7 cellular contexts compared by ENCODE assay signal in the genomic region with DNA sequence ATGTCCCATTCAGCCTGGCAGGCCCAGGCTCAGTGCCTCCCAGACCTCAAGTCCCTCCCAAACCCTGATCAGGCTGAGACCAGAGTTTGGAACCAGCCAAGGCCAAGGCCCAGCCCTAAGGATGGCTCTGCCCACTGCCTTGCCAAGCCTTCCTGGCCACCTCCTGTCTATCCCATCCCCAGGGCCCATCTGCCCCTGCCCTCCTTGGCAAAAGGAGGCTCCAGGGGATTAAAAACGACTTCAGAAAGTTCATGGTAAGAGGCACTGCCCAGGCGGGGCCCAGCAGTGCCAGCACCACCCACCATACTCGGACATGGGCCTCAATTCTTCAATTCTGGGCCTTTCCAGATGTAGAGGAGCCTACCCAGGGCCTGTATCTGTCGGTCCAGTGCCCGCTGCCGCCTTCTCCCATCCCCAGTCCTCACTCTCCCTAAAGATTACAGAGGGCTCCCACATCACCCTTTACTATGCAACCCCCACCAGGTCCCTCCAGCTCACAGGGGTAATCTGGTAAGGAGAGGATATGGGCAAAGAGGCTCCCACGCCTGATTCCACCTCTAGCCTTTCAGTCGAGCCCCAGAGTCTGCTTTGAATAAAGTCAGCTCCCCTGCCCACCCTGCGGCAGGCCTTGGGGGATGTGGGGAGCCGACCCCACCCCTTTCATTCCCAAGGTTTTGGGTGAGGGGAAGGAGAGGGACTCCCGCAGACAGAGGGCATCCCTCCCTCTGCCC. TPM values are rescaled to one million over a fixed set of nuclear protein-coding genes. Genes with fewer than 3 reads are reported as not detected.
A peak's percentile ranks its signal among the peaks of the same experiment; 100 is the strongest.
DNase-seq lines count a peak whose midpoint lies in the region; ATAC-seq, FAIRE-seq and TF ChIP-seq lines count a peak whose summit lies in the region.

No MANE protein-coding gene starts in this region.

- H3K36me3 ChIP-seq in bronchial epithelial cell (ENCODE audit: control insufficient read depth, insufficient read depth, low read length) (no peaks in the 10 kb centered on the region), testis (ENCODE audit: low read depth, missing control alignments) (no peaks in the 10 kb centered on the region)

- ATAC-seq in GM19395 (IDR thresholded peaks at IDR 0.05; ENCODE audit: unreplicated experiment) = no peak

- H3K27me3 ChIP-seq in bronchial epithelial cell (ENCODE audit: control insufficient read depth, insufficient read depth, low read length) (no peaks in the 10 kb centered on the region), testis (no peaks in the 10 kb centered on the region)

- in situ Hi-C loops in GM13976 (cut with MboI; ENCODE audit: low sequenced_read_pairs, unreplicated experiment) = no loop called here

- TF ChIP-seq CTCF in bronchial epithelial cell (IDR thresholded peaks at IDR 0.05; ENCODE audit: insufficient read depth, low read length, severe bottlenecking) (no peak), testis (IDR thresholded peaks at IDR 0.05) (no peak), GM13976 (IDR thresholded peaks at IDR 0.05; ENCODE audit: borderline replicate concordance, control extremely low read depth, extremely low read depth, insufficient read depth, missing control alignments) (no peak)

- intact Hi-C loops in testis (cut with DNase I; ENCODE audit: low total_unique reads) = no loop called here

- no peak for FAIRE-seq in bronchial epithelial cell (lab: Jason Lieb, UNC)

- peak overlapping the region; percentile 88 for H3K4me3 ChIP-seq in bronchial epithelial cell (ENCODE audit: low read depth, low read length)
- peak overlapping the region; percentile 71 to 77 for H3K4me3 ChIP-seq in testis

- H3K4me1 ChIP-seq in testis = peaks cover 21% of the 10 kb centered on the region

- peak; percentile 15 for DNase-seq in LHCN-M2 (ENCODE audit: low read depth)
- DNase-seq in bronchial epithelial cell (ENCODE audit: low read depth) = no peak
- DNase-seq in left kidney (ENCODE audit: low read depth, low spot score) = peak; percentile 13
- no peak for DNase-seq in testis
- no peak for DNase-seq in OCI-M1 (lab: John Stamatoyannopoulos, UW)
- no peak for DNase-seq in GM13976 (ENCODE audit: low spot score)

- peak overlapping the region; percentile 60 to 79 for H3K27ac ChIP-seq in testis

- TF ChIP-seq POLR2A in testis (IDR thresholded peaks at IDR 0.05) = no peak

- no peaks in the 10 kb centered on the region for H3K9me3 ChIP-seq in testis

- WGBS in testis, 2 donors = 7 to 12% methylated on average over 11 of the region's 11 CpGs

RNA-seq across cellular contexts. Expression of a gene that starts 0.9 kb away (rescaled TPM):
- total RNA-seq in LHCN-M2 (2014; rRNA removed) (24.7 and 25.6 TPM in 2 replicates), bronchial epithelial cell (13.4 and 32.6 TPM in 2 replicates), testis (10 to 100 TPM; 24.5 to 26.3 TPM)
- polyA plus RNA-seq in LHCN-M2 (2012) = 16.2 TPM
- polyA plus RNA-seq in testis (ENCODE audit: insufficient read depth, low read depth, low replicate concordance) = 16.5 TPM

RNA-seq across cellular contexts. Expression of a gene that starts 30.3 kb away (rescaled TPM):
- total RNA-seq in LHCN-M2 (2014; rRNA removed) (29.4 and 30.0 TPM in 2 replicates), bronchial epithelial cell (7.4 and 8.6 TPM in 2 replicates), testis (10 to 100 TPM; 17.2 to 19.3 TPM)
- 44.9 TPM for polyA plus RNA-seq in LHCN-M2 (2012)
- polyA plus RNA-seq in testis (ENCODE audit: insufficient read depth, low read depth, low replicate concordance) = 20.1 TPM

Comparison
In these comparisons a context has a peak if more than half of its experiments do, and no peak if none do; other contexts are left out.
1. DNase-seq: peak in LHCN-M2 (single experiment) and left kidney (single experiment); none in bronchial epithelial cell (single experiment), testis (single experiment), OCI-M1 (single experiment) and GM13976 (single experiment).